ENCODE assay signal across 11 cellular contexts in the genomic region with DNA sequence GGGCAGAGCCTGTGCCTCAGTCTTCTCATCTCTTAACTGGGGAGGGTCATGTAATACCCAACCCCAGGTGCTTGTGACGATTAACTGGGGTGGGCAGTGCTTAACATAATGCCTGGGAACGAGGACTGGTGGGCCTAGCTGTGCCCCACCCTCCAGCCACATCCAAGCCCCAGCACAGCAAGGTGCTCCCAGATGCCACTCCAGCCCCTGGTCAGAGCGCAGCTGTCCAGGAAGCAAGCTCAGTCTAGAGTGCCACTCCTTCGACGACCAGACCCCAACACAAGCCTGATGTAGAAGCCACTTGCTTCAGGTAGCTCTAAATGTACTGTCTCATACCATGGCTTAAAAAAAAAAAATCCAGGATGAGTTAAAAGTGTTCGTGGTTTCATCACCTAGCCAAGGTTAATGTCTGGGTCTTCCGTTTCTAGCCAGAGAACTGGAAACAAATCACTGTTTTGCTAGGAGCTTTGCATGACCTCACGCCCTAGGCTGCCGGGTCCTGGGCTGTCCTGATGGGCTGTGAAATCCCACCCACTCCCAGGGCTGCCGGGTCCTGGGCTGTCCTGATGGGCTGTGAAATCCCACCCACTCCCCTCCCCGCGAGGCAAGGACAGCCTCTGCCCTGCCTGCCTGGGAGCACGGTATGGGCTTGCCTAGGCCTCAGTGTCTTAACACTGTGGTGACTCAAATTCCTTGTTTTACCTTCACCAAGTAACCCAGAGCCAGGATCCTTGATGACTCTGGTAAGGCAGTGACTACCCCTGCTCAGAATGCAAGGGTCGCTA. TPM values are rescaled to one million over a fixed set of nuclear protein-coding genes. Genes with fewer than 3 reads are reported as not detected.
A peak's percentile ranks its signal among the peaks of the same experiment; 100 is the strongest.
DNase-seq lines count a peak whose midpoint lies in the region; ATAC-seq, FAIRE-seq and TF ChIP-seq lines count a peak whose summit lies in the region.
"Had no signal": no experiment of that assay in that cellular context is flagged by ENCODE, and none has a peak within 500 bp of the region (broad histone marks: within the 10 kb centered on the region; RNA-seq: fewer than 3 reads in every experiment).

No MANE protein-coding gene starts in this region.

- intact Hi-C loops in Panc1 (cut with micrococcal nuclease; ENCODE audit: unreplicated experiment): no loop called here

- TF ChIP-seq EP300 in tibial nerve (IDR thresholded peaks at IDR 0.05): no peak

- H3K27me3 ChIP-seq in Panc1 (ENCODE audit: control insufficient read depth, insufficient read depth, low read length) (no peaks in the 10 kb centered on the region), tibial nerve (no peaks in the 10 kb centered on the region)

- peaks cover 28% of the 10 kb centered on the region for H3K4me1 Mint-ChIP-seq in nephron progenitor cell

- no peaks in the 10 kb centered on the region for H3K27me3 Mint-ChIP-seq in nephron progenitor cell (ENCODE audit: low read depth, poor library complexity)
- H3K27me3 Mint-ChIP-seq: T-helper 17 cell had no signal

- TF ChIP-seq CTCF in Panc1 (IDR thresholded peaks at IDR 0.05) (no peak), nephron progenitor cell (IDR thresholded peaks at IDR 0.05) (no peak), tibial nerve (IDR thresholded peaks at IDR 0.05) (no peak), GM13976 (IDR thresholded peaks at IDR 0.05; ENCODE audit: borderline replicate concordance, control extremely low read depth, extremely low read depth, insufficient read depth, missing control alignments) (no peak)

- H3K9me3 Mint-ChIP-seq in nephron progenitor cell: no peaks in the 10 kb centered on the region

- H3K27ac ChIP-seq in Panc1 (ENCODE audit: low read length) (no peak overlapping the region), epithelial cell of prostate (peak overlapping the region; percentile 70), tibial nerve (no peak overlapping the region)

- H3K9me3 ChIP-seq in Panc1 (ENCODE audit: control insufficient read depth, insufficient read depth, low read depth, low read length) (no peaks in the 10 kb centered on the region), tibial nerve (no peaks in the 10 kb centered on the region)

- peak; percentile 25 for FAIRE-seq in G401.6 (lab: Jason Lieb, UNC)

- H3K36me3 Mint-ChIP-seq in nephron progenitor cell (ENCODE audit: low read depth): peaks cover 14% of the 10 kb centered on the region

- CTCF ChIA-PET in Panc1 (lab: Charles Lee): no interaction called here

- peak; percentile 35; the same call in 1 of the 2 replicates for ATAC-seq in Panc1
- ATAC-seq: T-helper 17 cell had no signal

- DNase-seq in Panc1 (ENCODE audit: low read depth, low spot score) (no peak), epithelial cell of prostate (ENCODE audit: low read depth, low spot score) (no peak), nephron progenitor cell (peak; percentile 63), tibial nerve (ENCODE audit: low spot score in 2 of 2) (no peak), GM13976 (ENCODE audit: low spot score) (no peak)
- DNase-seq in effector CD4-positive, alpha-beta T cell: no peak
- DNase-seq: effector CD8-positive, alpha-beta T cell; left cardiac atrium; NCI-H510A; T-helper 17 cell had no signal

- in situ Hi-C loops in Panc1 (cut with HindIII; ENCODE audit: low pct_unique_long_range_greater_than_20kb, low sequenced_read_pairs) (no loop called here), GM13976 (cut with MboI; ENCODE audit: low sequenced_read_pairs, unreplicated experiment) (no loop called here)

- BruUV-seq in Panc1 (replicated peaks; lab: Mats Ljungman, UMichigan): no TSS peak

- no peak overlapping the region for H3K4me3 ChIP-seq in Panc1 (ENCODE audit: low read depth in 2 of 2, low read length in 2 of 2)
- no peak overlapping the region for H3K4me3 ChIP-seq in tibial nerve

- POLR2A ChIA-PET in Panc1 (lab: Charles Lee): interaction anchor here (0.5 kb wide), 1 partner anchor 68 kb away, joined by 4 read pairs; no protein-coding TSS in a partner anchor

- no peak overlapping the region for H3K4me3 Mint-ChIP-seq in nephron progenitor cell
- H3K4me3 Mint-ChIP-seq: T-helper 17 cell had no signal

- peak overlapping the region; percentile 57 for H3K27ac Mint-ChIP-seq in nephron progenitor cell
- H3K27ac Mint-ChIP-seq: T-helper 17 cell had no signal

- H3K4me1 ChIP-seq in Panc1 (ENCODE audit: control insufficient read depth, insufficient read depth, low read length) (no peaks in the 10 kb centered on the region), tibial nerve (peaks cover 0 to 4% (median 0%) of the 10 kb centered on the region in 4 donors)

- WGBS in tibial nerve, 2 donors: 42 to 48% methylated on average over 14 of the region's 14 CpGs

- TF ChIP-seq POLR2A in tibial nerve (IDR thresholded peaks at IDR 0.05): no peak

- H3K36me3 ChIP-seq in Panc1 (ENCODE audit: control insufficient read depth, insufficient read depth, low read length) (no peaks in the 10 kb centered on the region), tibial nerve (peaks cover 0 to 65% (median 10%) of the 10 kb centered on the region in 3 donors)

RNA-seq across cellular contexts. Expression of a gene that starts 7.7 kb away (rescaled TPM):
- total RNA-seq in Panc1 (2021; ENCODE audit: unreplicated experiment): 11.2 TPM
- 18.5 TPM for polyA plus RNA-seq in Panc1 (2012; ENCODE audit: insufficient read length)
- 10 to 100 TPM; 16.2 to 31.7 (median 20.4) TPM for total RNA-seq in tibial nerve

RNA-seq across cellular contexts. Expression of a gene that starts 9.6 kb away (rescaled TPM):
- total RNA-seq in Panc1 (2021; ENCODE audit: unreplicated experiment) (207 TPM), tibial nerve (100 to 1,000 TPM; 284 to 466 (median 335) TPM)
- polyA plus RNA-seq in Panc1 (2012; ENCODE audit: insufficient read length): 215 TPM

RNA-seq across cellular contexts. Expression of a gene that starts 42.7 kb away (rescaled TPM):
- total RNA-seq in Panc1 (2021; ENCODE audit: unreplicated experiment) (18.4 TPM), tibial nerve (10 to 100 TPM; 20.9 to 30.2 (median 27.9) TPM)
- polyA plus RNA-seq in Panc1 (2012; ENCODE audit: insufficient read length): 21.4 TPM

RNA-seq across cellular contexts. Expression of a gene that starts 46.7 kb away (rescaled TPM):
- total RNA-seq in Panc1 (2021; ENCODE audit: unreplicated experiment) (49.3 TPM), tibial nerve (10 to 100 TPM; 47.9 to 92.4 (median 63.5) TPM)
- polyA plus RNA-seq in Panc1 (2012; ENCODE audit: insufficient read length): 21.0 TPM

RNA-seq across cellular contexts. Expression of a gene that starts 47.0 kb away (rescaled TPM):
- 24.9 TPM for total RNA-seq in Panc1 (2021; ENCODE audit: unreplicated experiment)
- 13.8 TPM for polyA plus RNA-seq in Panc1 (2012; ENCODE audit: insufficient read length)
- total RNA-seq in tibial nerve: 10 to 100 TPM; 11.4 to 13.5 (median 12.7) TPM
